Comparison of ENCODE assay signal across 8 cellular contexts in the genomic region with DNA sequence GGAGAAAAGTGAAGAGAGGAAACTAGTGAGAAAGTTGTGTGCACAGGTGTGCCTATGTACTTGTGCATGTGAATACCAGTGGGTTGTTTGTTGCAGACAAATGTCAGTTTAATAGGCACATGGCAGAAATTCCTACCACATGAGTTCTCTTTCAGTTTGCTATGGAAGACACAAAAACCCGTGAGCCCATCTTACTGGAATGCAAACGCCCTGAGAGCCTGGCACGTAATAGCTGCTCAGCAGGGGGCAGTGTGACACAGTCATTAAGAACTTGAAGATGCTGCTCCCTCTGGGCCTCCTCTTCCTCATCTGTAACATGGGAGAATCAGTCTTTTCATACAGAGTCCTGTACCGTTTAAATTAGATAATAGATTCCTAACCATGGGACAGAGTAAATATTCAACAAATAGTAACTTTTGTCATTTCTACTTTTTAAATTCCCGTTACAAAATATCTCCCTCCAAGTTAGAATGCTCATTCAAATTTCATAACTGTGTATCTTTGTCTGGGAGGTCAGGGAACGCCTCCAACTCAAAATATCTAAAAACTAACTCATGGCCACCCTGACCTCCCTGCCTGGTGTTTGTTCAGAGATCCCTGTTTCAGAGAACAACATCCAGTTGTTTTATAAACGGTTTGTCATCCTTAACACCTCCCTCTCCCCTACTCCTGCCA.
DNase-seq lines count a peak whose midpoint lies in the region; ATAC-seq and TF ChIP-seq lines count a peak whose summit lies in the region.

No MANE protein-coding gene starts in this region.

- H3K4me3 Mint-ChIP-seq in dendritic cell treated with granulocyte-macrophage colony-stimulating factor and Interleukin-4, amounts not matched to agents 40 ng/mL and 50 ng/mL, for 4 days, result peak overlapping the region; percentile 44

- DNase-seq in AG04449 (ENCODE audit: low read depth, low spot score) (peak; percentile 70), aorta (peak; percentile 81 to 82)

- no peak overlapping the region for H2AFZ ChIP-seq in OCI-LY1 (ENCODE audit: low read length)

- no peaks in the 10 kb centered on the region for H3K9me3 Mint-ChIP-seq in dendritic cell treated with granulocyte-macrophage colony-stimulating factor and Interleukin-4, amounts not matched to agents 40 ng/mL and 50 ng/mL, for 4 days

- H3K9ac ChIP-seq in OCI-LY1 (ENCODE audit: low read length) (no peak overlapping the region), liver (ENCODE audit: low read depth in 1 of 2, low read length in 2 of 2) (no peak overlapping the region)

- H3K36me3 ChIP-seq in OCI-LY1 (ENCODE audit: insufficient read depth, low read length) (no peaks in the 10 kb centered on the region), liver (ENCODE audit: control insufficient read depth in 4 of 4, insufficient read depth in 3 of 4, low read depth in 1 of 4, low read length in 3 of 4) (no peaks in the 10 kb centered on the region), aorta (ENCODE audit: control insufficient read depth in 1 of 2, insufficient read depth in 2 of 2, low read length in 1 of 2) (no peaks in the 10 kb centered on the region)

- peak overlapping the region; percentile 81 for H3K27ac Mint-ChIP-seq in dendritic cell treated with granulocyte-macrophage colony-stimulating factor and Interleukin-4, amounts not matched to agents 40 ng/mL and 50 ng/mL, for 4 days

- 56% methylated on average over 7 of the region's 7 CpGs for WGBS in liver
- WGBS in aorta, 2 donors, result 41 to 44% methylated on average over 7 of the region's 7 CpGs

- H3F3A ChIP-seq in OCI-LY1 (ENCODE audit: insufficient read depth, low read length), result 0 out of 2 replicates have a peak, but pooled peaks cover 3% of the 10 kb centered on the region

- no peaks in the 10 kb centered on the region for H3K9me2 ChIP-seq in OCI-LY1 (ENCODE audit: low read depth, low read length)

- intact Hi-C loops in dendritic cell treated with granulocyte-macrophage colony-stimulating factor and Interleukin-4, amounts not matched to agents 40 ng/mL and 50 ng/mL, for 4 days (cut with micrococcal nuclease), result loop anchor here (2.0 to 10.0 kb wide), 5 partner anchors 276 to 1076 kb away; no protein-coding TSS in a partner anchor
- intact Hi-C loops in aorta (cut with DNase I), result no loop called here

- TF ChIP-seq CTCF in AG04449 (IDR thresholded peaks at IDR 0.05; ENCODE audit: insufficient read depth, low read length, missing control alignments), result peak; percentile 51
- TF ChIP-seq CTCF in GM12874 (IDR thresholded peaks at IDR 0.05; ENCODE audit: insufficient read depth, low read depth, low read length), result peak; percentile 60
- TF ChIP-seq CTCF in OCI-LY1 (IDR thresholded peaks at IDR 0.05; ENCODE audit: low read length), result peak; percentile 77
- peak; percentile 56 for TF ChIP-seq CTCF in liver (IDR thresholded peaks at IDR 0.05; ENCODE audit: low read depth, low read length, missing input control)

- H3K4me1 ChIP-seq in OCI-LY1 (ENCODE audit: insufficient read depth, low read length, severe bottlenecking) (no peaks in the 10 kb centered on the region), liver (ENCODE audit: control insufficient read depth in 4 of 4, insufficient read depth in 4 of 4, low read length in 3 of 4) (peaks cover 5 to 24% (median 16%) of the 10 kb centered on the region in 4 donors), aorta (ENCODE audit: control insufficient read depth in 1 of 2, insufficient read depth in 2 of 2, low read length in 2 of 2) (no peaks in the 10 kb centered on the region)

- POLR2A ChIA-PET in AG04449 (lab: Yijun Ruan, JAX), result no interaction called here

- H3K27ac ChIP-seq in OCI-LY1 (ENCODE audit: low read depth, low read length, poor library complexity, severe bottlenecking), result no peak overlapping the region
- no peak overlapping the region for H3K27ac ChIP-seq in liver (ENCODE audit: low read depth in 1 of 2, low read length in 2 of 2)
- H3K27ac ChIP-seq in aorta (ENCODE audit: low read depth in 1 of 2, low read length in 2 of 2), result no peak overlapping the region

- H3K9me3 ChIP-seq in OCI-LY1 (ENCODE audit: low read length) (no peaks in the 10 kb centered on the region), liver (ENCODE audit: control insufficient read depth in 4 of 4, low read length in 3 of 4) (peaks cover 0 to 3% (median 0%) of the 10 kb centered on the region in 4 donors), aorta (ENCODE audit: control insufficient read depth, low read length) (peaks cover 3% of the 10 kb centered on the region)

- no peaks in the 10 kb centered on the region for H3K79me2 ChIP-seq in OCI-LY1 (ENCODE audit: insufficient read depth, low read length)

- H3K4me2 ChIP-seq in OCI-LY1 (ENCODE audit: low read length), result no peak overlapping the region

- peaks cover 27% of the 10 kb centered on the region for H3K4me1 Mint-ChIP-seq in dendritic cell treated with granulocyte-macrophage colony-stimulating factor and Interleukin-4, amounts not matched to agents 40 ng/mL and 50 ng/mL, for 4 days (ENCODE audit: low read depth)

- CTCF ChIA-PET in AG04449 (lab: Yijun Ruan, JAX), result interaction anchor here (1.0 to 4.9 kb wide), 6 partner anchors 10 to 364 kb away, joined by 3 to 26 read pairs (median 3); no protein-coding TSS in a partner anchor

- peak; percentile 82 to 93 for TF ChIP-seq RAD21 in liver (IDR thresholded peaks at IDR 0.05)

- no peaks in the 10 kb centered on the region for H3K36me3 Mint-ChIP-seq in dendritic cell treated with granulocyte-macrophage colony-stimulating factor and Interleukin-4, amounts not matched to agents 40 ng/mL and 50 ng/mL, for 4 days (ENCODE audit: low read depth)

- H3K27me3 ChIP-seq in OCI-LY1 (ENCODE audit: insufficient read depth, low read length) (no peaks in the 10 kb centered on the region), liver (ENCODE audit: control insufficient read depth in 4 of 4, insufficient read depth in 4 of 4, low read length in 3 of 4) (no peaks in the 10 kb centered on the region), aorta (ENCODE audit: control insufficient read depth in 1 of 2, insufficient read depth in 2 of 2, low read length in 1 of 2) (no peaks in the 10 kb centered on the region)

- H3K4me3 ChIP-seq in AG04449 (ENCODE audit: low read depth, low read length), result no peak overlapping the region
- H3K4me3 ChIP-seq in OCI-LY1 (ENCODE audit: low read depth, low read length, poor library complexity, severe bottlenecking), result no peak overlapping the region
- H3K4me3 ChIP-seq in liver (ENCODE audit: low read depth in 1 of 3, low read length in 3 of 3), result no peak overlapping the region
- H3K4me3 ChIP-seq in aorta (ENCODE audit: low read length in 2 of 2), result no peak overlapping the region

- ATAC-seq in aorta (ENCODE audit: low FRiP score) (peak; percentile 68), HG03460 (IDR thresholded peaks at IDR 0.05; ENCODE audit: unreplicated experiment) (no peak), HG03095 (IDR thresholded peaks at IDR 0.05; ENCODE audit: unreplicated experiment) (no peak)

- H4K20me1 ChIP-seq in OCI-LY1 (ENCODE audit: insufficient read depth, low read length), result no peaks in the 10 kb centered on the region

- H3K27me3 Mint-ChIP-seq in dendritic cell treated with granulocyte-macrophage colony-stimulating factor and Interleukin-4, amounts not matched to agents 40 ng/mL and 50 ng/mL, for 4 days, result peaks cover 9% of the 10 kb centered on the region

TF ChIP-seq in liver, 16 proteins besides CTCF, POLR2A, EP300 and RAD21:
- TF ChIP-seq JUND (IDR thresholded peaks at IDR 0.05) (no peak), RXRA (IDR thresholded peaks at IDR 0.05) (no peak), FOXA2 (IDR thresholded peaks at IDR 0.05) (no peak), HNF4G (IDR thresholded peaks at IDR 0.05) (no peak)
- TF ChIP-seq, protein P1, sequence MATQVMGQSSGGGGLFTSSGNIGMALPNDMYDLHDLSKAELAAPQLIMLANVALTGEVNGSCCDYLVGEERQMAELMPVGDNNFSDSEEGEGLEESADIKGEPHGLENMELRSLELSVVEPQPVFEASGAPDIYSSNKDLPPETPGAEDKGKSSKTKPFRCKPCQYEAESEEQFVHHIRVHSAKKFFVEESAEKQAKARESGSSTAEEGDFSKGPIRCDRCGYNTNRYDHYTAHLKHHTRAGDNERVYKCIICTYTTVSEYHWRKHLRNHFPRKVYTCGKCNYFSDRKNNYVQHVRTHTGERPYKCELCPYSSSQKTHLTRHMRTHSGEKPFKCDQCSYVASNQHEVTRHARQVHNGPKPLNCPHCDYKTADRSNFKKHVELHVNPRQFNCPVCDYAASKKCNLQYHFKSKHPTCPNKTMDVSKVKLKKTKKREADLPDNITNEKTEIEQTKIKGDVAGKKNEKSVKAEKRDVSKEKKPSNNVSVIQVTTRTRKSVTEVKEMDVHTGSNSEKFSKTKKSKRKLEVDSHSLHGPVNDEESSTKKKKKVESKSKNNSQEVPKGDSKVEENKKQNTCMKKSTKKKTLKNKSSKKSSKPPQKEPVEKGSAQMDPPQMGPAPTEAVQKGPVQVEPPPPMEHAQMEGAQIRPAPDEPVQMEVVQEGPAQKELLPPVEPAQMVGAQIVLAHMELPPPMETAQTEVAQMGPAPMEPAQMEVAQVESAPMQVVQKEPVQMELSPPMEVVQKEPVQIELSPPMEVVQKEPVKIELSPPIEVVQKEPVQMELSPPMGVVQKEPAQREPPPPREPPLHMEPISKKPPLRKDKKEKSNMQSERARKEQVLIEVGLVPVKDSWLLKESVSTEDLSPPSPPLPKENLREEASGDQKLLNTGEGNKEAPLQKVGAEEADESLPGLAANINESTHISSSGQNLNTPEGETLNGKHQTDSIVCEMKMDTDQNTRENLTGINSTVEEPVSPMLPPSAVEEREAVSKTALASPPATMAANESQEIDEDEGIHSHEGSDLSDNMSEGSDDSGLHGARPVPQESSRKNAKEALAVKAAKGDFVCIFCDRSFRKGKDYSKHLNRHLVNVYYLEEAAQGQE (IDR thresholded peaks at IDR 0.05), result no peak
- TF ChIP-seq, protein P2, sequence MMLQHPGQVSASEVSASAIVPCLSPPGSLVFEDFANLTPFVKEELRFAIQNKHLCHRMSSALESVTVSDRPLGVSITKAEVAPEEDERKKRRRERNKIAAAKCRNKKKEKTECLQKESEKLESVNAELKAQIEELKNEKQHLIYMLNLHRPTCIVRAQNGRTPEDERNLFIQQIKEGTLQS (IDR thresholded peaks at IDR 0.05), result no peak
